8 cellular contexts compared by ENCODE assay signal in genomic region chr13:114143806-114144605, GRCh38. TPM values are rescaled to one million over a fixed set of nuclear protein-coding genes. Genes with fewer than 3 reads are reported as not detected.
DNase-seq lines count a peak whose midpoint lies in the region; ATAC-seq and TF ChIP-seq lines count a peak whose summit lies in the region.

No MANE protein-coding gene starts in this region.

- no peaks in the 10 kb centered on the region for H3K36me3 Mint-ChIP-seq in activated CD8-positive, alpha-beta T cell treated with anti-CD3 and anti-CD28 coated beads, Interleukin-2, amount 10 ng/mL, durations not matched to agents 7 days and 5 days (ENCODE audit: low read depth)
- H3K36me3 Mint-ChIP-seq in memory B cell, result no peaks in the 10 kb centered on the region

- peaks cover 19% of the 10 kb centered on the region for H3K27me3 Mint-ChIP-seq in activated CD8-positive, alpha-beta T cell treated with anti-CD3 and anti-CD28 coated beads, Interleukin-2, amount 10 ng/mL, durations not matched to agents 7 days and 5 days (ENCODE audit: low read depth)
- no peaks in the 10 kb centered on the region for H3K27me3 Mint-ChIP-seq in memory B cell

- H3K27ac Mint-ChIP-seq in activated CD8-positive, alpha-beta T cell treated with anti-CD3 and anti-CD28 coated beads, Interleukin-2, amount 10 ng/mL, durations not matched to agents 7 days and 5 days, result no peak overlapping the region
- no peak overlapping the region for H3K27ac Mint-ChIP-seq in memory B cell

- no peaks in the 10 kb centered on the region for H3K9me3 Mint-ChIP-seq in activated CD8-positive, alpha-beta T cell treated with anti-CD3 and anti-CD28 coated beads, Interleukin-2, amount 10 ng/mL, durations not matched to agents 7 days and 5 days (ENCODE audit: insufficient read depth)
- H3K9me3 Mint-ChIP-seq in memory B cell, result no peaks in the 10 kb centered on the region

- no peak for TF ChIP-seq CTCF in GM13976 (IDR thresholded peaks at IDR 0.05; ENCODE audit: borderline replicate concordance, control extremely low read depth, extremely low read depth, insufficient read depth, missing control alignments)

- POLR2A ChIA-PET in activated CD8-positive, alpha-beta T cell treated with anti-CD3 and anti-CD28 coated beads, Interleukin-2, amount 10 ng/mL, durations not matched to agents 7 days and 5 days (lab: Charles Lee), result no interaction called here

- CTCF ChIA-PET in activated CD8-positive, alpha-beta T cell treated with anti-CD3 and anti-CD28 coated beads, Interleukin-2, amount 10 ng/mL, durations not matched to agents 7 days and 5 days (lab: Charles Lee), result interaction anchor here (1.1 to 1.2 kb wide), 2 partner anchors 15 to 19 kb away, joined by 3 to 4 read pairs; no protein-coding TSS in a partner anchor

- DNase-seq in GM13976 (ENCODE audit: low spot score) (peak; percentile 71), memory B cell (ENCODE audit: low spot score in 2 of 2) (peak; percentile 52 to 60), NOMO-1 (lab: John Stamatoyannopoulos, UW; ENCODE audit: unreplicated experiment in 2 of 2) (no peak), NCI-H2171 (lab: John Stamatoyannopoulos, UW) (no peak), middle frontal gyrus (ENCODE audit: extremely low spot score, low spot score) (no peak)
- peak; percentile 57 for DNase-seq in activated CD8-positive, alpha-beta T cell treated with anti-CD3 and anti-CD28 coated beads, Interleukin-2, amount 10 ng/mL, durations not matched to agents 7 days and 5 days

- in situ Hi-C loops in GM13976 (cut with MboI; ENCODE audit: low sequenced_read_pairs, unreplicated experiment), result no loop called here

- ATAC-seq in HG03159 (IDR thresholded peaks at IDR 0.05; ENCODE audit: unreplicated experiment) (peak; percentile 40), memory B cell (ENCODE audit: low read depth) (peak; percentile 61), HG03039 (IDR thresholded peaks at IDR 0.05; ENCODE audit: unreplicated experiment) (no peak)
- ATAC-seq in activated CD8-positive, alpha-beta T cell treated with anti-CD3 and anti-CD28 coated beads, Interleukin-2, amount 10 ng/mL, durations not matched to agents 7 days and 5 days, result no peak

- H3K4me1 Mint-ChIP-seq in activated CD8-positive, alpha-beta T cell treated with anti-CD3 and anti-CD28 coated beads, Interleukin-2, amount 10 ng/mL, durations not matched to agents 7 days and 5 days (ENCODE audit: low read depth), result peaks cover 42% of the 10 kb centered on the region
- peaks cover 27% of the 10 kb centered on the region for H3K4me1 Mint-ChIP-seq in memory B cell

- no peak overlapping the region for H3K4me3 Mint-ChIP-seq in activated CD8-positive, alpha-beta T cell treated with anti-CD3 and anti-CD28 coated beads, Interleukin-2, amount 10 ng/mL, durations not matched to agents 7 days and 5 days
- H3K4me3 Mint-ChIP-seq in memory B cell, result peak overlapping the region; percentile 39

RNA-seq across cellular contexts. Expression of gene RASA3, which starts 11.6 kb away (rescaled TPM):
- total RNA-seq in activated CD8-positive, alpha-beta T cell treated with anti-CD3 and anti-CD28 coated beads, Interleukin-2, amount 10 ng/mL, durations not matched to agents 7 days and 5 days, result 10 to 100 TPM; 36.9 to 39.3 TPM

RNA-seq across cellular contexts. Expression of gene CFAP97D2, which starts 35.1 kb away (rescaled TPM):
- not detected for total RNA-seq in activated CD8-positive, alpha-beta T cell treated with anti-CD3 and anti-CD28 coated beads, Interleukin-2, amount 10 ng/mL, durations not matched to agents 7 days and 5 days

Comparison
In these comparisons a context has a peak if more than half of its experiments do, and no peak if none do; other contexts are left out.
1. DNase-seq: peak in GM13976 (single experiment), activated CD8-positive, alpha-beta T cell treated with anti-CD3 and anti-CD28 coated beads, Interleukin-2, amount 10 ng/mL, durations not matched to agents 7 days and 5 days (single experiment) and memory B cell (2 of 2); none in NOMO-1 (0 of 2), NCI-H2171 (single experiment) and middle frontal gyrus (single experiment).
2. ATAC-seq: peak in HG03159 (single experiment) and memory B cell (single experiment); none in activated CD8-positive, alpha-beta T cell treated with anti-CD3 and anti-CD28 coated beads, Interleukin-2, amount 10 ng/mL, durations not matched to agents 7 days and 5 days (single experiment) and HG03039 (single experiment).